Comparison of ENCODE assay signal across 2 cellular contexts in the genomic region with DNA sequence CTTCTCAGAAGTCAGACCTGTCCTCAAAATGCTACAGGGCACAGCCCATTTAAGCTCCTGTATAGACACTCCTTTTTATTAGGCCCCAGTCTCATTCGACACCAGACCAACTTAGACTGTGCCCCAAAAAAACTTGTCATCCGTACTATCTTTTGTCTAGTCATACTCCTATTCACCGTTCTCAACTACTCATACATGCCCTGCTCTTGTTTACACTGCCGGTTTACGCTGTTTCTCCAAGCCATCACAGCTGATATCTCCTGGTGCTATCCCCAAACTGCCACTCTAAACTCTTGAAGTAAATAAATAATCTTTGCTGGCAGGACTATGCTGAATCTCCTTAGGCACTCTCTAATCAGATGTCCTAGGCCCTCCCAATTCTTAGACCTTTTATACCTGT. TPM values are rescaled to one million over a fixed set of nuclear protein-coding genes. Genes with fewer than 3 reads are reported as not detected.
DNase-seq lines count a peak whose midpoint lies in the region; ATAC-seq, FAIRE-seq and TF ChIP-seq lines count a peak whose summit lies in the region.
"Not testable (repeated sequence)": the region's sequence is repeated elsewhere in the genome, so short reads cannot be mapped to it uniquely, and the experiment has no call there.

No MANE protein-coding gene starts in this region.

- TF ChIP-seq EP300 in K562 (IDR thresholded peaks at IDR 0.05; ENCODE audit: low read length): not testable (repeated sequence)

- not testable (repeated sequence) for H3K36me3 Mint-ChIP-seq in neural crest cell (ENCODE audit: low read depth)

- not testable (repeated sequence) for H4K20me1 ChIP-seq in K562 (replicated peaks; ENCODE audit: control insufficient read depth, insufficient read depth, low read length)

- POLR2A ChIA-PET in K562 (lab: Yijun Ruan, JAX): not testable (repeated sequence)

- not testable (repeated sequence) for H3K27ac Mint-ChIP-seq in neural crest cell (ENCODE audit: unreplicated experiment)

- H2AFZ ChIP-seq in K562 (ENCODE audit: low read depth, low read length): not testable (repeated sequence)

- H3K4me1 Mint-ChIP-seq in neural crest cell: not testable (repeated sequence)

- intact Hi-C loops in K562 (cut with micrococcal nuclease): not testable (repeated sequence)

- not testable (repeated sequence) for H3K9me3 ChIP-seq in K562 (replicated peaks; ENCODE audit: control insufficient read depth, insufficient read depth, low read depth, low read length)

- not testable (repeated sequence) for H3K9me3 Mint-ChIP-seq in neural crest cell

- in situ Hi-C loops in K562 (cut with MboI): not testable (repeated sequence)

- not testable (repeated sequence) for H3K36me3 ChIP-seq in K562 (ENCODE audit: control insufficient read depth, insufficient read depth, low read length)

- CTCF ChIA-PET in K562 (lab: Yijun Ruan, JAX; ENCODE audit: low intra/inter-chr PET ratio): not testable (repeated sequence)

- not testable (repeated sequence) for TF ChIP-seq POLR2A in K562 (conservative IDR thresholded peaks at IDR 0.05)

- not testable (repeated sequence) for TF ChIP-seq CTCF in K562 (IDR thresholded peaks at IDR 0.05 in 2 of 3, conservative IDR thresholded peaks at IDR 0.05 in 1 of 3; ENCODE audit: insufficient read depth in 2 of 3, low read depth in 1 of 3, low read length in 3 of 3); neural crest cell (conservative IDR thresholded peaks at IDR 0.05)

- not testable (repeated sequence) for FAIRE-seq in K562 (lab: Jason Lieb, UNC)

- TF ChIP-seq RAD21 in K562 (CRISPR knock-in tag; conservative IDR thresholded peaks at IDR 0.05 in 1 of 2, IDR thresholded peaks at IDR 0.05 in 1 of 2): not testable (repeated sequence)

- not testable (repeated sequence) for ATAC-seq in K562

- not testable (repeated sequence) for H3K4me2 ChIP-seq in K562 (ENCODE audit: insufficient read depth, low read length)

- not testable (repeated sequence) for H3K79me2 ChIP-seq in K562 (ENCODE audit: control insufficient read depth, insufficient read depth, low read length)

- not testable (repeated sequence) for H3K27me3 ChIP-seq in K562 (ENCODE audit: control insufficient read depth in 2 of 2, insufficient read depth in 2 of 2, low read length in 2 of 2)

- not testable (repeated sequence) for H3K4me1 ChIP-seq in K562 (replicated peaks in 1 of 2; ENCODE audit: control insufficient read depth in 2 of 2, insufficient read depth in 2 of 2, low read length in 2 of 2)

- WGBS in K562 (ENCODE audit: insufficient coverage, low coverage, missing lambda C conversion rate): 3% methylated on average over 3 of the region's 5 CpGs

- BruUV-seq in K562 (replicated peaks; lab: Mats Ljungman, UMichigan): not testable (repeated sequence)

- H3K27ac ChIP-seq in K562 (ENCODE audit: extremely low read depth, low read depth, low read length): not testable (repeated sequence)

- H3K27me3 Mint-ChIP-seq in neural crest cell (ENCODE audit: low read depth): not testable (repeated sequence)

- not testable (repeated sequence) for DNase-seq in K562 (ENCODE audit: extremely low read depth in 1 of 4, low spot score in 3 of 4); neural crest cell (ENCODE audit: low read depth, low spot score)

- not testable (repeated sequence) for H3K9ac ChIP-seq in K562 (ENCODE audit: insufficient read depth in 1 of 2, low read depth in 2 of 2, low read length in 2 of 2)

- H3K4me3 ChIP-seq in K562: not testable (repeated sequence)

- not testable (repeated sequence) for H3K9me1 ChIP-seq in K562 (ENCODE audit: control insufficient read depth, insufficient read depth, low read length)

- H3K4me3 Mint-ChIP-seq in neural crest cell: peak overlapping the region; percentile 3

TF ChIP-seq in K562, 482 proteins besides CTCF, POLR2A, EP300 and RAD21:
- TF ChIP-seq C11orf30 (IDR thresholded peaks at IDR 0.05; ENCODE audit: low read depth) (peak; percentile 50), FOXK2 (conservative IDR thresholded peaks at IDR 0.05 in 1 of 2, IDR thresholded peaks at IDR 0.05 in 1 of 2; ENCODE audit: low read depth in 2 of 2) (peak; percentile 39 to 61; a peak in 2 of 4 replicates), FOXA3 (CRISPR knock-in tag; conservative IDR thresholded peaks at IDR 0.05 in 1 of 2, IDR thresholded peaks at IDR 0.05 in 1 of 2) (peak in 1 of 2 experiments; percentile 54; a peak in 1 of 4 replicates), ZNF316 (IDR thresholded peaks at IDR 0.05) (peak; percentile 47; the same call in 1 of the 2 replicates), MAFG (tag; conservative IDR thresholded peaks at IDR 0.05) (peak; percentile 71)

RNA-seq across cellular contexts. Expression of gene FEZ2, which starts 5.7 kb away (rescaled TPM):
- total RNA-seq in K562 (2011; cell fraction: chromatin; rRNA removed; ENCODE audit: low replicate concordance): 20.5 and 72.9 TPM in 2 replicates
- 7.5 and 10.5 TPM in 2 replicates for total RNA-seq in K562 (2011; cell fraction: nucleolus; rRNA removed)
- total RNA-seq in K562 (2011; cell fraction: nucleoplasm; rRNA removed): 30.0 and 48.2 TPM in 2 replicates
- total RNA-seq in K562 (2014; rRNA removed) (19.7 and 20.0 TPM in 2 replicates), K562 (2014; rRNA removed; fragmentation: Illumina TruSeq; extraction: Trizol) (28.8 and 42.9 TPM in 2 replicates), K562 (2015; rRNA removed; fragmentation: Illumina TruSeq; extraction: Trizol) (28.3 and 28.7 TPM in 2 replicates), K562 (2021) (19.2 and 20.1 TPM in 2 replicates), neural crest cell (43.5 and 48.0 TPM in 2 replicates)
- polyA plus RNA-seq in K562 (2011; rRNA removed) (29.7 and 35.5 TPM in 2 replicates), K562 (2014; fragmentation: Illumina TruSeq; extraction: Trizol) (20.9 and 23.8 TPM in 2 replicates), K562 (2014; fragmentation: Nextera tagmentation; extraction: Ambion mirVana) (10 to 100 TPM in 1 of 2 experiments, 1 to 10 TPM in 1; 9.9 to 10.8 TPM), K562 (2014; rRNA removed) (16.6 and 17.3 TPM in 2 replicates)
- 5.4 and 14.7 TPM in 2 replicates for polyA plus RNA-seq in K562 (2011; cell fraction: cytosol; rRNA removed)
- 11.1 and 17.5 TPM in 2 replicates for polyA plus RNA-seq in K562 (2011; cell fraction: nucleus; rRNA removed)
- 18.8 and 23.4 TPM in 2 replicates for polyA plus RNA-seq in K562 (2012)
- 40.5 and 45.0 TPM in 2 replicates for polyA minus RNA-seq in K562 (2011; rRNA and poly(A)+ RNA removed)
- polyA minus RNA-seq in K562 (2011; cell fraction: cytosol; rRNA and poly(A)+ RNA removed): 7.8 and 15.2 TPM in 2 replicates
- polyA minus RNA-seq in K562 (2011; cell fraction: nucleus; rRNA and poly(A)+ RNA removed): 21.0 and 39.5 TPM in 2 replicates
